In genomic region chr1:228984107-228984506, GRCh38 we compare ENCODE assay signal across 2 cellular contexts.
TF ChIP-seq lines count a peak whose summit lies in the region.

No MANE protein-coding gene starts in this region.

TF ChIP-seq in SK-N-SH, 30 proteins besides CTCF, POLR2A, EP300 and RAD21:
- TF ChIP-seq, protein P1, sequence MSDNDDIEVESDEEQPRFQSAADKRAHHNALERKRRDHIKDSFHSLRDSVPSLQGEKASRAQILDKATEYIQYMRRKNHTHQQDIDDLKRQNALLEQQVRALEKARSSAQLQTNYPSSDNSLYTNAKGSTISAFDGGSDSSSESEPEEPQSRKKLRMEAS (IDR thresholded peaks at IDR 0.05; ENCODE audit: low read depth) = no peak
- peak; percentile 12; the same call in 1 of the 2 replicates for TF ChIP-seq GATA2 (CRISPR knock-in tag; IDR thresholded peaks at IDR 0.05)

TF ChIP-seq in SK-N-SH treated with all-trans-retinoic acid at 6 μM for 48 hours, 23 proteins besides CTCF, POLR2A, EP300 and RAD21 (continued from another document):
- TF ChIP-seq, protein P2, sequence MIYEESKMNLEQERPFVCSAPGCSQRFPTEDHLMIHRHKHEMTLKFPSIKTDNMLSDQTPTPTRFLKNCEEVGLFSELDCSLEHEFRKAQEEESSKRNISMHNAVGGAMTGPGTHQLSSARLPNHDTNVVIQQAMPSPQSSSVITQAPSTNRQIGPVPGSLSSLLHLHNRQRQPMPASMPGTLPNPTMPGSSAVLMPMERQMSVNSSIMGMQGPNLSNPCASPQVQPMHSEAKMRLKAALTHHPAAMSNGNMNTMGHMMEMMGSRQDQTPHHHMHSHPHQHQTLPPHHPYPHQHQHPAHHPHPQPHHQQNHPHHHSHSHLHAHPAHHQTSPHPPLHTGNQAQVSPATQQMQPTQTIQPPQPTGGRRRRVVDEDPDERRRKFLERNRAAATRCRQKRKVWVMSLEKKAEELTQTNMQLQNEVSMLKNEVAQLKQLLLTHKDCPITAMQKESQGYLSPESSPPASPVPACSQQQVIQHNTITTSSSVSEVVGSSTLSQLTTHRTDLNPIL (CRISPR knock-in tag; IDR thresholded peaks at IDR 0.05; ENCODE audit: low read depth) = no peak
- TF ChIP-seq, protein P3, sequence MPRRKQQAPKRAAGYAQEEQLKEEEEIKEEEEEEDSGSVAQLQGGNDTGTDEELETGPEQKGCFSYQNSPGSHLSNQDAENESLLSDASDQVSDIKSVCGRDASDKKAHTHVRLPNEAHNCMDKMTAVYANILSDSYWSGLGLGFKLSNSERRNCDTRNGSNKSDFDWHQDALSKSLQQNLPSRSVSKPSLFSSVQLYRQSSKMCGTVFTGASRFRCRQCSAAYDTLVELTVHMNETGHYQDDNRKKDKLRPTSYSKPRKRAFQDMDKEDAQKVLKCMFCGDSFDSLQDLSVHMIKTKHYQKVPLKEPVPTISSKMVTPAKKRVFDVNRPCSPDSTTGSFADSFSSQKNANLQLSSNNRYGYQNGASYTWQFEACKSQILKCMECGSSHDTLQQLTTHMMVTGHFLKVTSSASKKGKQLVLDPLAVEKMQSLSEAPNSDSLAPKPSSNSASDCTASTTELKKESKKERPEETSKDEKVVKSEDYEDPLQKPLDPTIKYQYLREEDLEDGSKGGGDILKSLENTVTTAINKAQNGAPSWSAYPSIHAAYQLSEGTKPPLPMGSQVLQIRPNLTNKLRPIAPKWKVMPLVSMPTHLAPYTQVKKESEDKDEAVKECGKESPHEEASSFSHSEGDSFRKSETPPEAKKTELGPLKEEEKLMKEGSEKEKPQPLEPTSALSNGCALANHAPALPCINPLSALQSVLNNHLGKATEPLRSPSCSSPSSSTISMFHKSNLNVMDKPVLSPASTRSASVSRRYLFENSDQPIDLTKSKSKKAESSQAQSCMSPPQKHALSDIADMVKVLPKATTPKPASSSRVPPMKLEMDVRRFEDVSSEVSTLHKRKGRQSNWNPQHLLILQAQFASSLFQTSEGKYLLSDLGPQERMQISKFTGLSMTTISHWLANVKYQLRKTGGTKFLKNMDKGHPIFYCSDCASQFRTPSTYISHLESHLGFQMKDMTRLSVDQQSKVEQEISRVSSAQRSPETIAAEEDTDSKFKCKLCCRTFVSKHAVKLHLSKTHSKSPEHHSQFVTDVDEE (CRISPR knock-in tag; IDR thresholded peaks at IDR 0.05) = no peak
- TF ChIP-seq PATZ1 (CRISPR knock-in tag; IDR thresholded peaks at IDR 0.05; ENCODE audit: borderline replicate concordance) (no peak), TOX (CRISPR knock-in tag; IDR thresholded peaks at IDR 0.05; ENCODE audit: borderline replicate concordance) (no peak), SNAI2 (CRISPR knock-in tag; IDR thresholded peaks at IDR 0.05) (no peak), ZNF565 (CRISPR knock-in tag; conservative IDR thresholded peaks at IDR 0.05; ENCODE audit: low read depth) (no peak), PPARA (CRISPR knock-in tag; IDR thresholded peaks at IDR 0.05; ENCODE audit: borderline replicate concordance) (no peak)
